In the genomic region with DNA sequence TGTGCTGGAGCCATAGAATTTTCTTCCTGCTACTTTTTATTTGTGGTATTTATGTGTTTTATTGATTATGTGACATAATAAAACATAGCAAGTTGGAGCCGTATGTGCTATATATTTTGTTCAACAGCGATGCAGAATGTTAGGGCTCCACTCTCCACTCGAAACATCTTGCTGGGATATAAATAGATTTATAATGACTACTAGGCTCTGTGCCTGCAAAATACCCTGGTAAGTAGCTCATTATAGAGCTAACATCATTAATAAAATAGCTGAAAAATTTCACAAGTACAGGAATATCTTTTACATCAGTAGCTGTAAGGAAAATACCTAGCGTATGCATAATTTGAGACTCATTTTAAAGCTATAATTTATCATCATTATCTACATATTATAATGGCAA, we compare ENCODE assay signal across 2 cellular contexts.
TF ChIP-seq lines count a peak whose summit lies in the region.

No MANE protein-coding gene starts in this region.

TF ChIP-seq in SK-N-SH, 30 proteins besides CTCF, POLR2A, EP300 and RAD21 (continued from another document):
- no peak for TF ChIP-seq EZH2phosphoT487 (IDR thresholded peaks at IDR 0.05; ENCODE audit: borderline replicate concordance, low read depth)
- TF ChIP-seq, protein P1, sequence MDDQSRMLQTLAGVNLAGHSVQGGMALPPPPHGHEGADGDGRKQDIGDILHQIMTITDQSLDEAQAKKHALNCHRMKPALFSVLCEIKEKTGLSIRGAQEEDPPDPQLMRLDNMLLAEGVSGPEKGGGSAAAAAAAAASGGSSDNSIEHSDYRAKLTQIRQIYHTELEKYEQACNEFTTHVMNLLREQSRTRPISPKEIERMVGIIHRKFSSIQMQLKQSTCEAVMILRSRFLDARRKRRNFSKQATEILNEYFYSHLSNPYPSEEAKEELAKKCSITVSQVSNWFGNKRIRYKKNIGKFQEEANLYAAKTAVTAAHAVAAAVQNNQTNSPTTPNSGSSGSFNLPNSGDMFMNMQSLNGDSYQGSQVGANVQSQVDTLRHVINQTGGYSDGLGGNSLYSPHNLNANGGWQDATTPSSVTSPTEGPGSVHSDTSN (IDR thresholded peaks at IDR 0.05) = no peak
- TF ChIP-seq ELF1 (IDR thresholded peaks at IDR 0.05) = no peak
- TF ChIP-seq GABPA (IDR thresholded peaks at IDR 0.05; ENCODE audit: low read depth) = no peak
- TF ChIP-seq RXRA (IDR thresholded peaks at IDR 0.05; ENCODE audit: borderline replicate concordance, low read depth) = no peak
- TF ChIP-seq, protein P2, sequence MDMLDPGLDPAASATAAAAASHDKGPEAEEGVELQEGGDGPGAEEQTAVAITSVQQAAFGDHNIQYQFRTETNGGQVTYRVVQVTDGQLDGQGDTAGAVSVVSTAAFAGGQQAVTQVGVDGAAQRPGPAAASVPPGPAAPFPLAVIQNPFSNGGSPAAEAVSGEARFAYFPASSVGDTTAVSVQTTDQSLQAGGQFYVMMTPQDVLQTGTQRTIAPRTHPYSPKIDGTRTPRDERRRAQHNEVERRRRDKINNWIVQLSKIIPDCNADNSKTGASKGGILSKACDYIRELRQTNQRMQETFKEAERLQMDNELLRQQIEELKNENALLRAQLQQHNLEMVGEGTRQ (IDR thresholded peaks at IDR 0.05; ENCODE audit: borderline replicate concordance, low read depth, low read length) = no peak
- TF ChIP-seq POLR2AphosphoS5 (IDR thresholded peaks at IDR 0.05; ENCODE audit: low read depth, low read length) = no peak
- TF ChIP-seq, protein P3, sequence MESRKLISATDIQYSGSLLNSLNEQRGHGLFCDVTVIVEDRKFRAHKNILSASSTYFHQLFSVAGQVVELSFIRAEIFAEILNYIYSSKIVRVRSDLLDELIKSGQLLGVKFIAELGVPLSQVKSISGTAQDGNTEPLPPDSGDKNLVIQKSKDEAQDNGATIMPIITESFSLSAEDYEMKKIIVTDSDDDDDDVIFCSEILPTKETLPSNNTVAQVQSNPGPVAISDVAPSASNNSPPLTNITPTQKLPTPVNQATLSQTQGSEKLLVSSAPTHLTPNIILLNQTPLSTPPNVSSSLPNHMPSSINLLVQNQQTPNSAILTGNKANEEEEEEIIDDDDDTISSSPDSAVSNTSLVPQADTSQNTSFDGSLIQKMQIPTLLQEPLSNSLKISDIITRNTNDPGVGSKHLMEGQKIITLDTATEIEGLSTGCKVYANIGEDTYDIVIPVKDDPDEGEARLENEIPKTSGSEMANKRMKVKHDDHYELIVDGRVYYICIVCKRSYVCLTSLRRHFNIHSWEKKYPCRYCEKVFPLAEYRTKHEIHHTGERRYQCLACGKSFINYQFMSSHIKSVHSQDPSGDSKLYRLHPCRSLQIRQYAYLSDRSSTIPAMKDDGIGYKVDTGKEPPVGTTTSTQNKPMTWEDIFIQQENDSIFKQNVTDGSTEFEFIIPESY (IDR thresholded peaks at IDR 0.05; ENCODE audit: borderline replicate concordance, low read depth) = no peak
- TF ChIP-seq TCF12 (IDR thresholded peaks at IDR 0.05) = no peak
- TF ChIP-seq MXI1 (IDR thresholded peaks at IDR 0.05; ENCODE audit: low read depth, low read length) = no peak
- TF ChIP-seq, protein P4, sequence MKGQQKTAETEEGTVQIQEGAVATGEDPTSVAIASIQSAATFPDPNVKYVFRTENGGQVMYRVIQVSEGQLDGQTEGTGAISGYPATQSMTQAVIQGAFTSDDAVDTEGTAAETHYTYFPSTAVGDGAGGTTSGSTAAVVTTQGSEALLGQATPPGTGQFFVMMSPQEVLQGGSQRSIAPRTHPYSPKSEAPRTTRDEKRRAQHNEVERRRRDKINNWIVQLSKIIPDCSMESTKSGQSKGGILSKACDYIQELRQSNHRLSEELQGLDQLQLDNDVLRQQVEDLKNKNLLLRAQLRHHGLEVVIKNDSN (IDR thresholded peaks at IDR 0.05; ENCODE audit: borderline replicate concordance, low read depth) = no peak
- TF ChIP-seq RFX5 (IDR thresholded peaks at IDR 0.05; ENCODE audit: low read length) = no peak

TF ChIP-seq in SK-N-SH treated with all-trans-retinoic acid at 6 μM for 48 hours, 23 proteins besides CTCF, POLR2A, EP300 and RAD21 (continued from another document):
- TF ChIP-seq, protein P5, sequence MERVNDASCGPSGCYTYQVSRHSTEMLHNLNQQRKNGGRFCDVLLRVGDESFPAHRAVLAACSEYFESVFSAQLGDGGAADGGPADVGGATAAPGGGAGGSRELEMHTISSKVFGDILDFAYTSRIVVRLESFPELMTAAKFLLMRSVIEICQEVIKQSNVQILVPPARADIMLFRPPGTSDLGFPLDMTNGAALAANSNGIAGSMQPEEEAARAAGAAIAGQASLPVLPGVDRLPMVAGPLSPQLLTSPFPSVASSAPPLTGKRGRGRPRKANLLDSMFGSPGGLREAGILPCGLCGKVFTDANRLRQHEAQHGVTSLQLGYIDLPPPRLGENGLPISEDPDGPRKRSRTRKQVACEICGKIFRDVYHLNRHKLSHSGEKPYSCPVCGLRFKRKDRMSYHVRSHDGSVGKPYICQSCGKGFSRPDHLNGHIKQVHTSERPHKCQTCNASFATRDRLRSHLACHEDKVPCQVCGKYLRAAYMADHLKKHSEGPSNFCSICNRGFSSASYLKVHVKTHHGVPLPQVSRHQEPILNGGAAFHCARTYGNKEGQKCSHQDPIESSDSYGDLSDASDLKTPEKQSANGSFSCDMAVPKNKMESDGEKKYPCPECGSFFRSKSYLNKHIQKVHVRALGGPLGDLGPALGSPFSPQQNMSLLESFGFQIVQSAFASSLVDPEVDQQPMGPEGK (CRISPR knock-in tag; IDR thresholded peaks at IDR 0.05; ENCODE audit: borderline replicate concordance) = no peak
- TF ChIP-seq PPARA (CRISPR knock-in tag; IDR thresholded peaks at IDR 0.05; ENCODE audit: borderline replicate concordance) (no peak), ZNF565 (CRISPR knock-in tag; conservative IDR thresholded peaks at IDR 0.05; ENCODE audit: low read depth) (no peak), ZC3H10 (CRISPR knock-in tag; IDR thresholded peaks at IDR 0.05) (no peak)
- TF ChIP-seq, protein P6, sequence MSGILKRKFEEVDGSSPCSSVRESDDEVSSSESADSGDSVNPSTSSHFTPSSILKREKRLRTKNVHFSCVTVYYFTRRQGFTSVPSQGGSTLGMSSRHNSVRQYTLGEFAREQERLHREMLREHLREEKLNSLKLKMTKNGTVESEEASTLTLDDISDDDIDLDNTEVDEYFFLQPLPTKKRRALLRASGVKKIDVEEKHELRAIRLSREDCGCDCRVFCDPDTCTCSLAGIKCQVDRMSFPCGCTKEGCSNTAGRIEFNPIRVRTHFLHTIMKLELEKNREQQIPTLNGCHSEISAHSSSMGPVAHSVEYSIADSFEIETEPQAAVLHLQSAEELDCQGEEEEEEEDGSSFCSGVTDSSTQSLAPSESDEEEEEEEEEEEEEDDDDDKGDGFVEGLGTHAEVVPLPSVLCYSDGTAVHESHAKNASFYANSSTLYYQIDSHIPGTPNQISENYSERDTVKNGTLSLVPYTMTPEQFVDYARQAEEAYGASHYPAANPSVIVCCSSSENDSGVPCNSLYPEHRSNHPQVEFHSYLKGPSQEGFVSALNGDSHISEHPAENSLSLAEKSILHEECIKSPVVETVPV (CRISPR knock-in tag; IDR thresholded peaks at IDR 0.05) = no peak
